ENCODE assay signal across 8 cellular contexts in genomic region chr20:48585250-48585870, GRCh38.
DNase-seq lines count a peak whose midpoint lies in the region; ATAC-seq and TF ChIP-seq lines count a peak whose summit lies in the region.
"Not testable (repeated sequence)": the region's sequence is repeated elsewhere in the genome, so short reads cannot be mapped to it uniquely, and the experiment has no call there.

No MANE protein-coding gene starts in this region.

- intact Hi-C loops in Right ventricle myocardium superior (cut with DNase I); right cardiac atrium (cut with DNase I); sciatic nerve (cut with DNase I): not testable (repeated sequence)

- 74% methylated on average over 15 of the region's 15 CpGs for WGBS in right cardiac atrium

- not testable (repeated sequence) for H3K4me3 ChIP-seq in RWPE2 (ENCODE audit: severe bottlenecking); right cardiac atrium (ENCODE audit: low read length)

- peak; percentile 40 for DNase-seq in COR-L47 (lab: John Stamatoyannopoulos, UW)
- peak; percentile 73 for DNase-seq in NCI-H1694 treated with DMSO at 0.1 percent for 48 hours (lab: John Stamatoyannopoulos, UW)
- DNase-seq in RWPE2 (ENCODE audit: low spot score): peak; percentile 40
- DNase-seq in Right ventricle myocardium superior; right cardiac atrium; mesothelial cell of epicardium (ENCODE audit: low spot score in 2 of 2, unreplicated experiment in 2 of 2); type B pancreatic cell (ENCODE audit: extremely low spot score, unreplicated experiment): not testable (repeated sequence)
- peak; percentile 9 for DNase-seq in sciatic nerve (ENCODE audit: low spot score)

- not testable (repeated sequence) for H3K4me1 ChIP-seq in RWPE2 (ENCODE audit: insufficient read depth, poor library complexity, severe bottlenecking); right cardiac atrium (ENCODE audit: control insufficient read depth, insufficient read depth, low read length)

- ATAC-seq in RWPE2 (ENCODE audit: low read depth); sciatic nerve: not testable (repeated sequence)
- ATAC-seq in Right ventricle myocardium superior (ENCODE audit: poor library complexity): peak; percentile 50
- peak; percentile 37 to 71 for ATAC-seq in right cardiac atrium

- not testable (repeated sequence) for H3K27ac ChIP-seq in RWPE2 (ENCODE audit: poor library complexity, severe bottlenecking); right cardiac atrium (ENCODE audit: low read length)

- H3K9me3 ChIP-seq in RWPE2 (ENCODE audit: severe bottlenecking); right cardiac atrium (ENCODE audit: control insufficient read depth, low read length): not testable (repeated sequence)

- not testable (repeated sequence) for H3K27me3 Mint-ChIP-seq in mesothelial cell of epicardium (ENCODE audit: low read depth); type B pancreatic cell

- not testable (repeated sequence) for H3K4me3 Mint-ChIP-seq in mesothelial cell of epicardium, type B pancreatic cell

- H3K4me1 Mint-ChIP-seq in mesothelial cell of epicardium (peaks cover 28% of the 10 kb centered on the region), type B pancreatic cell (ENCODE audit: unreplicated experiment) (peaks cover 22% of the 10 kb centered on the region)

- not testable (repeated sequence) for TF ChIP-seq CTCF in RWPE2 (IDR thresholded peaks at IDR 0.05; ENCODE audit: poor library complexity, severe bottlenecking); mesothelial cell of epicardium (IDR thresholded peaks at IDR 0.05; ENCODE audit: unreplicated experiment); type B pancreatic cell (conservative IDR thresholded peaks at IDR 0.05)

- H3K27me3 ChIP-seq in RWPE2 (ENCODE audit: insufficient read depth, poor library complexity, severe bottlenecking); right cardiac atrium (ENCODE audit: control insufficient read depth, insufficient read depth): not testable (repeated sequence)

- H3K36me3 ChIP-seq in RWPE2 (ENCODE audit: low read depth): not testable (repeated sequence)

- not testable (repeated sequence) for H3K9me3 Mint-ChIP-seq in mesothelial cell of epicardium, type B pancreatic cell

- peak overlapping the region; percentile 41 for H3K27ac Mint-ChIP-seq in mesothelial cell of epicardium
- peak overlapping the region; percentile 36 for H3K27ac Mint-ChIP-seq in type B pancreatic cell

- not testable (repeated sequence) for H3K36me3 Mint-ChIP-seq in mesothelial cell of epicardium, type B pancreatic cell
